ENCODE assay signal across 34 cellular contexts in genomic region chr18:45280486-45281263, GRCh38.
"Had no signal": no experiment of that assay in that cellular context is flagged by ENCODE, and none has a peak within 500 bp of the region (broad histone marks: within the 10 kb centered on the region; RNA-seq: fewer than 3 reads in every experiment).

No MANE protein-coding gene starts in this region.

- H3K36me3 Mint-ChIP-seq: activated CD4-positive, alpha-beta memory T cell treated with anti-CD3 and anti-CD28 coated beads for 36 hours; activated CD8-positive, alpha-beta memory T cell treated with anti-CD3 and anti-CD28 coated beads, Interleukin-2, amount 10 ng/mL, durations not matched to agents 7 days and 5 days; activated naive CD4-positive, alpha-beta T cell treated with anti-CD3 and anti-CD28 coated beads, Interleukin-2, amount 10 ng/mL, durations not matched to agents 7 days and 5 days; activated naive CD4-positive, alpha-beta T cell treated with anti-CD3 and anti-CD28 coated beads, Interleukin-2, amount 50 U/mL, for 72 hours; activated naive CD8-positive, alpha-beta T cell treated with anti-CD3 and anti-CD28 coated beads, Interleukin-2, amount 10 ng/mL, durations not matched to agents 7 days and 5 days had no signal

- H3K4me1 ChIP-seq: ascending aorta, breast epithelium, heart left ventricle had no signal

- H3K27me3 ChIP-seq: ascending aorta, breast epithelium, dorsolateral prefrontal cortex, heart left ventricle had no signal

- H3K27ac Mint-ChIP-seq: activated CD4-positive, alpha-beta memory T cell treated with anti-CD3 and anti-CD28 coated beads for 36 hours; activated CD4-positive, alpha-beta T cell treated with anti-CD3 and anti-CD28 coated beads for 36 hours; activated CD4-positive, alpha-beta T cell treated with anti-CD3 and anti-CD28 coated beads, Interleukin-2, amount 10 ng/mL, durations not matched to agents 24 days and 14 days; activated CD8-positive, alpha-beta memory T cell treated with anti-CD3 and anti-CD28 coated beads, Interleukin-2, amount 10 ng/mL, durations not matched to agents 7 days and 5 days; activated CD8-positive, alpha-beta T cell treated with anti-CD3 and anti-CD28 coated beads, Interleukin-2, amount 10 ng/mL, durations not matched to agents 7 days and 5 days; activated naive CD4-positive, alpha-beta T cell treated with anti-CD3 and anti-CD28 coated beads, Interleukin-2, amount 10 ng/mL, durations not matched to agents 7 days and 5 days; activated naive CD4-positive, alpha-beta T cell treated with anti-CD3 and anti-CD28 coated beads, Interleukin-2, amount 50 U/mL, for 72 hours; activated naive CD8-positive, alpha-beta T cell treated with anti-CD3 and anti-CD28 coated beads, Interleukin-2, amount 10 ng/mL, durations not matched to agents 7 days and 5 days; activated T-helper 1 cell treated with anti-CD3 and anti-CD28 coated beads, Interleukin-12 subunit alpha, Interleukin-12 subunit beta, Interleukin-2, Interleukin-4 antibody, amounts not matched to agents 30 ng/mL and 10 ng/mL and 1 ng/mL, durations not matched to agents 14 hours and 24 hours and 36 hours; activated T-helper 2 cell treated with anti-CD3 and anti-CD28 coated beads, Interferon-gamma antibody, Interleukin-2, Interleukin-4, amounts not matched to agents 10 μg/mL and 5 μg/mL and 100 μg/mL, durations not matched to agents 14 hours and 24 hours and 36 hours; dendritic cell treated with granulocyte-macrophage colony-stimulating factor and Interleukin-4, amounts not matched to agents 40 ng/mL and 50 ng/mL, for 4 days; endodermal cell; T-helper 17 cell had no signal

- H3K4me1 Mint-ChIP-seq: activated CD4-positive, alpha-beta T cell treated with anti-CD3 and anti-CD28 coated beads for 36 hours; activated CD4-positive, alpha-beta T cell treated with anti-CD3 and anti-CD28 coated beads, Interleukin-2, amount 10 ng/mL, durations not matched to agents 24 days and 14 days; activated CD8-positive, alpha-beta memory T cell treated with anti-CD3 and anti-CD28 coated beads, Interleukin-2, amount 10 ng/mL, durations not matched to agents 7 days and 5 days; activated naive CD4-positive, alpha-beta T cell treated with anti-CD3 and anti-CD28 coated beads, Interleukin-2, amount 10 ng/mL, durations not matched to agents 7 days and 5 days; activated naive CD8-positive, alpha-beta T cell treated with anti-CD3 and anti-CD28 coated beads, Interleukin-2, amount 10 ng/mL, durations not matched to agents 7 days and 5 days; brain; central memory CD8-positive, alpha-beta T cell; endodermal cell had no signal

- DNase-seq: activated CD4-positive, alpha-beta memory T cell treated with anti-CD3 and anti-CD28 coated beads for 36 hours; activated CD4-positive, alpha-beta T cell treated with anti-CD3 and anti-CD28 coated beads for 36 hours; activated CD4-positive, alpha-beta T cell treated with anti-CD3 and anti-CD28 coated beads, Interleukin-2, amount 10 ng/mL, durations not matched to agents 24 days and 14 days; activated CD4-positive, CD25-positive, alpha-beta regulatory T cell; activated CD4-positive, CD25-positive, alpha-beta regulatory T cell treated with anti-CD3 and anti-CD28 coated beads, Interleukin-2, amount 50 U/mL, for 72 hours; activated CD8-positive, alpha-beta memory T cell treated with anti-CD3 and anti-CD28 coated beads, Interleukin-2, amount 10 ng/mL, durations not matched to agents 7 days and 5 days; activated CD8-positive, alpha-beta memory T cell treated with anti-CD3 and anti-CD28 coated beads, Interleukin-2, amount 50 U/mL, for 4 hours; activated CD8-positive, alpha-beta T cell treated with anti-CD3 and anti-CD28 coated beads, Interleukin-2, amount 10 ng/mL, durations not matched to agents 7 days and 5 days; activated gamma-delta T cell; activated naive CD4-positive, alpha-beta T cell; activated naive CD4-positive, alpha-beta T cell treated with anti-CD3 and anti-CD28 coated beads, Interleukin-2, amount 10 ng/mL, durations not matched to agents 7 days and 5 days; activated naive CD8-positive, alpha-beta T cell treated with anti-CD3 and anti-CD28 coated beads, Interleukin-2, amount 10 ng/mL, durations not matched to agents 7 days and 5 days; activated T-cell treated with anti-CD3 and anti-CD28 coated beads, Interleukin-2, amount 50 U/mL, for 1 hour; activated T-cell treated with anti-CD3 and anti-CD28 coated beads, Interleukin-2, amount 50 U/mL, for 48 hours; dorsolateral prefrontal cortex; effector memory CD4-positive, alpha-beta T cell; endodermal cell; foreskin fibroblast; glutamatergic neuron; heart left ventricle; T-helper 1 cell; T-helper 17 cell had no signal

- FAIRE-seq: frontal cortex had no signal

- H3K27me3 Mint-ChIP-seq: activated CD4-positive, alpha-beta T cell treated with anti-CD3 and anti-CD28 coated beads for 36 hours; activated CD4-positive, alpha-beta T cell treated with anti-CD3 and anti-CD28 coated beads, Interleukin-2, amount 10 ng/mL, durations not matched to agents 24 days and 14 days; activated CD8-positive, alpha-beta memory T cell treated with anti-CD3 and anti-CD28 coated beads, Interleukin-2, amount 10 ng/mL, durations not matched to agents 7 days and 5 days; dendritic cell treated with granulocyte-macrophage colony-stimulating factor and Interleukin-4, amounts not matched to agents 40 ng/mL and 50 ng/mL, for 4 days had no signal

- H3K9me3 ChIP-seq: ascending aorta, breast epithelium had no signal

- ATAC-seq: activated CD4-positive, alpha-beta T cell treated with anti-CD3 and anti-CD28 coated beads for 36 hours; activated CD8-positive, alpha-beta memory T cell treated with anti-CD3 and anti-CD28 coated beads, Interleukin-2, amount 10 ng/mL, durations not matched to agents 7 days and 5 days; activated CD8-positive, alpha-beta T cell treated with anti-CD3 and anti-CD28 coated beads, Interleukin-2, amount 10 ng/mL, durations not matched to agents 7 days and 5 days; activated naive CD4-positive, alpha-beta T cell treated with anti-CD3 and anti-CD28 coated beads, Interleukin-2, amount 50 U/mL, for 72 hours; esophagus mucosa; heart left ventricle; T-helper 17 cell had no signal

- H3K4me3 Mint-ChIP-seq: activated CD4-positive, alpha-beta memory T cell treated with anti-CD3 and anti-CD28 coated beads for 36 hours; activated CD4-positive, alpha-beta T cell treated with anti-CD3 and anti-CD28 coated beads for 36 hours; activated CD4-positive, alpha-beta T cell treated with anti-CD3 and anti-CD28 coated beads, Interleukin-2, amount 10 ng/mL, durations not matched to agents 24 days and 14 days; activated CD8-positive, alpha-beta memory T cell treated with anti-CD3 and anti-CD28 coated beads, Interleukin-2, amount 10 ng/mL, durations not matched to agents 7 days and 5 days; activated CD8-positive, alpha-beta T cell treated with anti-CD3 and anti-CD28 coated beads, Interleukin-2, amount 10 ng/mL, durations not matched to agents 7 days and 5 days; activated naive CD4-positive, alpha-beta T cell treated with anti-CD3 and anti-CD28 coated beads, Interleukin-2, amount 10 ng/mL, durations not matched to agents 7 days and 5 days; activated naive CD8-positive, alpha-beta T cell treated with anti-CD3 and anti-CD28 coated beads, Interleukin-2, amount 10 ng/mL, durations not matched to agents 7 days and 5 days; activated T-helper 1 cell treated with anti-CD3 and anti-CD28 coated beads, Interleukin-12 subunit alpha, Interleukin-12 subunit beta, Interleukin-2, Interleukin-4 antibody, amounts not matched to agents 30 ng/mL and 10 ng/mL and 1 ng/mL, durations not matched to agents 14 hours and 24 hours and 36 hours; central memory CD8-positive, alpha-beta T cell; dendritic cell treated with granulocyte-macrophage colony-stimulating factor and Interleukin-4, amounts not matched to agents 40 ng/mL and 50 ng/mL, for 4 days; endodermal cell; T-helper 17 cell had no signal

- H3K9me3 Mint-ChIP-seq: activated CD4-positive, alpha-beta memory T cell treated with anti-CD3 and anti-CD28 coated beads for 36 hours; activated CD4-positive, alpha-beta T cell treated with anti-CD3 and anti-CD28 coated beads, Interleukin-2, amount 10 ng/mL, durations not matched to agents 24 days and 14 days; activated naive CD4-positive, alpha-beta T cell treated with anti-CD3 and anti-CD28 coated beads, Interleukin-2, amount 10 ng/mL, durations not matched to agents 7 days and 5 days; activated naive CD8-positive, alpha-beta T cell treated with anti-CD3 and anti-CD28 coated beads, Interleukin-2, amount 10 ng/mL, durations not matched to agents 7 days and 5 days; activated T-helper 1 cell treated with anti-CD3 and anti-CD28 coated beads, Interleukin-12 subunit alpha, Interleukin-12 subunit beta, Interleukin-2, Interleukin-4 antibody, amounts not matched to agents 30 ng/mL and 10 ng/mL and 1 ng/mL, durations not matched to agents 14 hours and 24 hours and 36 hours; activated T-helper 2 cell treated with anti-CD3 and anti-CD28 coated beads, Interferon-gamma antibody, Interleukin-2, Interleukin-4, amounts not matched to agents 10 μg/mL and 5 μg/mL and 100 μg/mL, durations not matched to agents 14 hours and 24 hours and 36 hours; central memory CD8-positive, alpha-beta T cell; dendritic cell treated with granulocyte-macrophage colony-stimulating factor and Interleukin-4, amounts not matched to agents 40 ng/mL and 50 ng/mL, for 4 days; endodermal cell had no signal

- H3K36me3 ChIP-seq: ascending aorta, breast epithelium, heart left ventricle had no signal

- H3K4me3 ChIP-seq: ascending aorta, breast epithelium, coronary artery, dorsolateral prefrontal cortex, heart left ventricle had no signal

- H3K27ac ChIP-seq: ascending aorta, breast epithelium, coronary artery, dorsolateral prefrontal cortex, epithelial cell of prostate, heart left ventricle had no signal
